Comparison of ENCODE assay signal across 8 cellular contexts in genomic region chr4:114659386-114660008, GRCh38.
DNase-seq lines count a peak whose midpoint lies in the region; ATAC-seq and TF ChIP-seq lines count a peak whose summit lies in the region.

No MANE protein-coding gene starts in this region.

- H3K79me2 ChIP-seq in DND-41 (ENCODE audit: insufficient read depth, low read length): no peaks in the 10 kb centered on the region

- H3K9me3 ChIP-seq in DND-41 (ENCODE audit: insufficient read depth, low read length, severe bottlenecking): no peaks in the 10 kb centered on the region

- H3K4me2 ChIP-seq in DND-41 (ENCODE audit: insufficient read depth, low read length): no peak overlapping the region

- H3K4me1 ChIP-seq in DND-41 (ENCODE audit: insufficient read depth, low read length): no peaks in the 10 kb centered on the region

- H3K36me3 ChIP-seq in DND-41 (ENCODE audit: insufficient read depth, low read length): no peaks in the 10 kb centered on the region

- ATAC-seq in DND-41 (ENCODE audit: insufficient read depth, low read depth) (peak; percentile 88), GM19438 (IDR thresholded peaks at IDR 0.05; ENCODE audit: low read depth, unreplicated experiment) (peak; percentile 97), HG03439 (IDR thresholded peaks at IDR 0.05; ENCODE audit: unreplicated experiment) (peak; percentile 81)

- H3K27me3 ChIP-seq in DND-41 (ENCODE audit: insufficient read depth, low read length, poor library complexity): no peaks in the 10 kb centered on the region

- peak; percentile 38 for DNase-seq in DND-41
- peak; percentile 64 for DNase-seq in NCI-H460 (ENCODE audit: extremely low read depth, low read depth)
- DNase-seq in activated T-cell treated with anti-CD3 and anti-CD28 coated beads, Interleukin-2, amount 50 U/mL, for 48 hours: peak; percentile 30 to 41
- peak; percentile 57 for DNase-seq in germinal center (ENCODE audit: low spot score)
- peak; percentile 97 for DNase-seq in pons (ENCODE audit: low spot score)
- no peak for DNase-seq in effector CD4-positive, alpha-beta T cell

- H3K27ac ChIP-seq in DND-41 (ENCODE audit: low read length): no peak overlapping the region

- no peak overlapping the region for H3K4me3 ChIP-seq in DND-41 (ENCODE audit: low read depth in 1 of 2, low read length in 2 of 2)

- H2AFZ ChIP-seq in DND-41 (ENCODE audit: low read depth, low read length): no peak overlapping the region

- no peak overlapping the region for H3K9ac ChIP-seq in DND-41 (ENCODE audit: low read depth, low read length)

- H4K20me1 ChIP-seq in DND-41 (ENCODE audit: insufficient read depth, low read length): no peaks in the 10 kb centered on the region

- peak; percentile 80 for TF ChIP-seq CTCF in DND-41 (IDR thresholded peaks at IDR 0.05; ENCODE audit: borderline replicate concordance, extremely low read depth, low read length, poor library complexity, severe bottlenecking)
